Comparison of ENCODE assay signal across 16 cellular contexts in genomic region chr5:1155191-1156032, GRCh38. TPM values are rescaled to one million over a fixed set of nuclear protein-coding genes. Genes with fewer than 3 reads are reported as not detected.
DNase-seq lines count a peak whose midpoint lies in the region; ATAC-seq and TF ChIP-seq lines count a peak whose summit lies in the region.
"Had no signal": no experiment of that assay in that cellular context is flagged by ENCODE, and none has a peak within 500 bp of the region (broad histone marks: within the 10 kb centered on the region; RNA-seq: fewer than 3 reads in every experiment).

No MANE protein-coding gene starts in this region.

- no peaks in the 10 kb centered on the region for H3K36me3 ChIP-seq in lower lobe of right lung

- peaks cover 31 to 46% of the 10 kb centered on the region in 2 donors for H3K4me1 Mint-ChIP-seq in natural killer cell
- peaks cover 32% of the 10 kb centered on the region in 2 donors for H3K4me1 Mint-ChIP-seq in natural killer cell treated with Interleukin-12 subunit alpha and Interleukin-12 subunit beta and Interleukin-15 and Interleukin-18, amount 100 ng/mL, for 72 hours (ENCODE audit: low read depth in 2 of 2)
- H3K4me1 Mint-ChIP-seq: activated naive CD4-positive, alpha-beta T cell treated with anti-CD3 and anti-CD28 coated beads, Interleukin-2, amount 50 U/mL, for 24 hours had no signal

- H3K9me3 ChIP-seq in lower lobe of right lung: no peaks in the 10 kb centered on the region

- H3K4me3 Mint-ChIP-seq in natural killer cell: peak overlapping the region; percentile 40
- H3K4me3 Mint-ChIP-seq in natural killer cell treated with Interleukin-12 subunit alpha and Interleukin-12 subunit beta and Interleukin-15 and Interleukin-18, amount 100 ng/mL, for 72 hours: no peak overlapping the region
- H3K4me3 Mint-ChIP-seq: activated CD8-positive, alpha-beta T cell treated with anti-CD3 and anti-CD28 coated beads for 36 hours had no signal

- ATAC-seq in natural killer cell: peak in 2 of 3 donors; percentile 7 to 22
- ATAC-seq in natural killer cell treated with Interleukin-12 subunit alpha and Interleukin-12 subunit beta and Interleukin-15 and Interleukin-18, amount 100 ng/mL, for 72 hours: no peak
- ATAC-seq in lower lobe of right lung: peak in 1 of 2 donors; percentile 5
- ATAC-seq: activated CD8-positive, alpha-beta T cell treated with anti-CD3 and anti-CD28 coated beads for 36 hours had no signal

- H3K27me3 ChIP-seq in lower lobe of right lung (ENCODE audit: low read depth): peaks cover 24% of the 10 kb centered on the region

- peaks cover 13 to 20% of the 10 kb centered on the region in 2 donors for H3K27me3 Mint-ChIP-seq in natural killer cell (ENCODE audit: low read depth in 2 of 2)
- H3K27me3 Mint-ChIP-seq in natural killer cell treated with Interleukin-12 subunit alpha and Interleukin-12 subunit beta and Interleukin-15 and Interleukin-18, amount 100 ng/mL, for 72 hours: peaks cover 20 to 22% of the 10 kb centered on the region in 2 donors

- DNase-seq in natural killer cell (no peak), coronary artery (ENCODE audit: low spot score) (no peak), lower lobe of right lung (no peak), NCI-H2081 (lab: John Stamatoyannopoulos, UW) (no peak), DMS79 treated with DMSO at 0.1 percent for 48 hours (lab: John Stamatoyannopoulos, UW) (no peak), epidermal melanocyte (ENCODE audit: insufficient read length, low spot score) (no peak)
- no peak for DNase-seq in natural killer cell treated with Interleukin-12 subunit alpha and Interleukin-12 subunit beta and Interleukin-15 and Interleukin-18, amount 100 ng/mL, for 72 hours (ENCODE audit: low spot score)
- no peak for DNase-seq in stimulated activated naive CD4-positive, alpha-beta T cell (lab: John Stamatoyannopoulos, UW)
- DNase-seq: activated CD8-positive, alpha-beta T cell treated with anti-CD3 and anti-CD28 coated beads for 36 hours; CD4-positive, alpha-beta memory T cell; kidney glomerular epithelial cell; NCI-H1417 treated with DMSO at 0.1 percent for 48 hours; nucleus accumbens had no signal

- TF ChIP-seq CTCF in natural killer cell (IDR thresholded peaks at IDR 0.05): no peak
- TF ChIP-seq CTCF in coronary artery (IDR thresholded peaks at IDR 0.05): no peak
- TF ChIP-seq CTCF in lower lobe of right lung (IDR thresholded peaks at IDR 0.05): no peak

- H3K27ac ChIP-seq in coronary artery (no peak overlapping the region), lower lobe of right lung (no peak overlapping the region)

- H3K36me3 Mint-ChIP-seq in natural killer cell: no peaks in the 10 kb centered on the region
- H3K36me3 Mint-ChIP-seq in natural killer cell treated with Interleukin-12 subunit alpha and Interleukin-12 subunit beta and Interleukin-15 and Interleukin-18, amount 100 ng/mL, for 72 hours: no peaks in the 10 kb centered on the region

- H3K9me3 Mint-ChIP-seq in natural killer cell: no peaks in the 10 kb centered on the region
- no peaks in the 10 kb centered on the region for H3K9me3 Mint-ChIP-seq in natural killer cell treated with Interleukin-12 subunit alpha and Interleukin-12 subunit beta and Interleukin-15 and Interleukin-18, amount 100 ng/mL, for 72 hours
- H3K9me3 Mint-ChIP-seq: activated CD8-positive, alpha-beta T cell treated with anti-CD3 and anti-CD28 coated beads for 36 hours; activated naive CD4-positive, alpha-beta T cell treated with anti-CD3 and anti-CD28 coated beads, Interleukin-2, amount 50 U/mL, for 24 hours had no signal

- H3K4me3 ChIP-seq in coronary artery (peak overlapping the region; percentile 61), lower lobe of right lung (peak overlapping the region; percentile 42)

- H3K4me1 ChIP-seq in lower lobe of right lung: peaks cover 11% of the 10 kb centered on the region

- intact Hi-C loops in natural killer cell (cut with micrococcal nuclease): no loop called here
- intact Hi-C loops in lower lobe of right lung (cut with DNase I): no loop called here

- H3K27ac Mint-ChIP-seq in natural killer cell: no peak overlapping the region
- H3K27ac Mint-ChIP-seq in natural killer cell treated with Interleukin-12 subunit alpha and Interleukin-12 subunit beta and Interleukin-15 and Interleukin-18, amount 100 ng/mL, for 72 hours: no peak overlapping the region
- H3K27ac Mint-ChIP-seq: activated CD8-positive, alpha-beta T cell treated with anti-CD3 and anti-CD28 coated beads for 36 hours; activated naive CD4-positive, alpha-beta T cell treated with anti-CD3 and anti-CD28 coated beads, Interleukin-2, amount 50 U/mL, for 24 hours; CD4-positive, alpha-beta memory T cell had no signal

RNA-seq across cellular contexts. Expression of gene SLC12A7, which starts 43.5 kb away (rescaled TPM):
- total RNA-seq in natural killer cell (10 to 100 TPM; 53.2 to 92.5 (median 81.3) TPM), lower lobe of right lung (49.5 TPM)
- total RNA-seq in natural killer cell treated with Interleukin-12 subunit alpha and Interleukin-12 subunit beta and Interleukin-15 and Interleukin-18, amount 100 ng/mL, for 72 hours: 10 to 100 TPM; 13.5 to 21.9 TPM

RNA-seq across cellular contexts. Expression of gene SLC6A19, which starts 46.0 kb away (rescaled TPM):
- not detected for total RNA-seq in natural killer cell
- total RNA-seq in natural killer cell treated with Interleukin-12 subunit alpha and Interleukin-12 subunit beta and Interleukin-15 and Interleukin-18, amount 100 ng/mL, for 72 hours: not detected
- total RNA-seq in lower lobe of right lung: not detected
- total RNA-seq: activated CD8-positive, alpha-beta T cell treated with anti-CD3 and anti-CD28 coated beads for 36 hours; CD4-positive, alpha-beta memory T cell; HT-29; T-helper 2 cell treated with Interferon-gamma antibody and Interleukin-4, amounts not matched to agents 100 ng/mL and 5 ng/mL, for 36 hours had no signal

Comparison
In these comparisons a context has a peak if more than half of its experiments do, and no peak if none do; other contexts are left out.
1. ATAC-seq: peak in natural killer cell (2 of 3); none in natural killer cell treated with Interleukin-12 subunit alpha and Interleukin-12 subunit beta and Interleukin-15 and Interleukin-18, amount 100 ng/mL, for 72 hours (0 of 2).